ENCODE assay signal across 1 cellular context in the genomic region with DNA sequence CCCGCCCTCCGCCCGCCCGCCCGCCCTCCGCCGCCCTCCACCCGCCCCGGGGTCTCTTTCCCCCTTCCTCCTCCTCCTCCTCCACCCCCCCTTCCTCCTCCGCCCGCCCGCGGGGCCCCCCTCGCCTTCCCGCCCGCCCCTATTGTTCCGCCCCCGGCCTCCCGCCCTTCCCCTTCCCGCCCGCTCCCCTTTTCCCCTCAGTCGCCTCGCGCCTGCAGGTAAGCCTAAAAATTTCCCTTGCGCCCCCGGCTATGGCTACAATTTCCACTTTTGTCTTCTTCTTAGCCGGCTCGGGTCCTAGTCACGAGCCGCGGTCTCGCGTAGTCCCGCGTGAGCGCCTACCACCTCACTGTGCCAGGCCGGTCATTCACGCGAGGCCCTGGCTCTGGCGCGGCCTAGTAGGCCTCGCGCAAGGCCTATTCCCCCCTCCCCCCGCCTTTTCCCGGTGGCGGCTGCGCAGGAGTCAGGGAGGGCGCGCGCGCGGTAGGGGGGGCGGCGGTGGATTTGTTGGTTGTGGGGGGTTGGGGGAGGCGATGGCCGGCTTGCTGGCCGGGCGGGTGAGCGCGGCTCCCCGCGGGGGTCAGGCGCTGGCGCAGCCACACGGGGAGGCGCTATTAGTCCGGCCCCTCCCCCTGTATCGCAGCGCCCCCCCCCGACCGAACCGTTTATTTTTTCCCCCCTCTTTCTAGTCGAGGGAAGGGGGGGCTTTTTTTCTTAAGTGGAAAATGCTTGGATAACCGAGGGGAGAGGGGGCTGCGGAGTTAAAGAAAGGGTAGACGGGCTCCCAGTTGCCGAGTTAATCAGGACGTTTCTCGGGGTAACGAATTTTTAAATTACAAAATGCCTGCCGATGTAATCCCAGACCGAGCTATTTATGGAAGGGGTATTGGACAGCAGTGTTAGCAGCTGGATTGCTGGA.
TF ChIP-seq lines count a peak whose summit lies in the region.

No MANE protein-coding gene starts in this region.

TF ChIP-seq in SK-N-SH, 30 proteins besides CTCF, POLR2A, EP300 and RAD21 (continued from another document):
- TF ChIP-seq, protein P1, sequence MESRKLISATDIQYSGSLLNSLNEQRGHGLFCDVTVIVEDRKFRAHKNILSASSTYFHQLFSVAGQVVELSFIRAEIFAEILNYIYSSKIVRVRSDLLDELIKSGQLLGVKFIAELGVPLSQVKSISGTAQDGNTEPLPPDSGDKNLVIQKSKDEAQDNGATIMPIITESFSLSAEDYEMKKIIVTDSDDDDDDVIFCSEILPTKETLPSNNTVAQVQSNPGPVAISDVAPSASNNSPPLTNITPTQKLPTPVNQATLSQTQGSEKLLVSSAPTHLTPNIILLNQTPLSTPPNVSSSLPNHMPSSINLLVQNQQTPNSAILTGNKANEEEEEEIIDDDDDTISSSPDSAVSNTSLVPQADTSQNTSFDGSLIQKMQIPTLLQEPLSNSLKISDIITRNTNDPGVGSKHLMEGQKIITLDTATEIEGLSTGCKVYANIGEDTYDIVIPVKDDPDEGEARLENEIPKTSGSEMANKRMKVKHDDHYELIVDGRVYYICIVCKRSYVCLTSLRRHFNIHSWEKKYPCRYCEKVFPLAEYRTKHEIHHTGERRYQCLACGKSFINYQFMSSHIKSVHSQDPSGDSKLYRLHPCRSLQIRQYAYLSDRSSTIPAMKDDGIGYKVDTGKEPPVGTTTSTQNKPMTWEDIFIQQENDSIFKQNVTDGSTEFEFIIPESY (IDR thresholded peaks at IDR 0.05; ENCODE audit: borderline replicate concordance, low read depth): peak; percentile 67; the same call in 1 of the 2 replicates
